23 cellular contexts compared by ENCODE assay signal in genomic region chr6:81216668-81217067, GRCh38.
A peak's percentile ranks its signal among the peaks of the same experiment; 100 is the strongest.
DNase-seq lines count a peak whose midpoint lies in the region; ATAC-seq, FAIRE-seq and TF ChIP-seq lines count a peak whose summit lies in the region.
"Had no signal": no experiment of that assay in that cellular context is flagged by ENCODE, and none has a peak within 500 bp of the region (broad histone marks: within the 10 kb centered on the region; RNA-seq: fewer than 3 reads in every experiment).

No MANE protein-coding gene starts in this region.

- 0 out of 3 replicates have a peak, but pooled peaks cover 4% of the 10 kb centered on the region for H3K36me3 Mint-ChIP-seq in GM23338 (ENCODE audit: low read depth)
- H3K36me3 Mint-ChIP-seq: CD4-positive, CD25-positive, alpha-beta regulatory T cell; CD8-positive, alpha-beta T cell had no signal

- TF ChIP-seq CTCF in AG10803 (conservative IDR thresholded peaks at IDR 0.05; ENCODE audit: low read length) (no peak), GM23338 (conservative IDR thresholded peaks at IDR 0.05; ENCODE audit: low read depth in 2 of 2) (no peak), pancreas (IDR thresholded peaks at IDR 0.05) (no peak)

- H3K9me2 ChIP-seq in GM23338 (ENCODE audit: insufficient read depth) = no peaks in the 10 kb centered on the region

- H3K4me1 Mint-ChIP-seq in GM23338 = no peaks in the 10 kb centered on the region
- H3K4me1 Mint-ChIP-seq: CD4-positive, CD25-positive, alpha-beta regulatory T cell had no signal

- H3K14ac ChIP-seq in trophoblast cell (ENCODE audit: low read length) = no peak overlapping the region

- no peak overlapping the region for H3K27ac Mint-ChIP-seq in GM23338
- H3K27ac Mint-ChIP-seq: CD4-positive, CD25-positive, alpha-beta regulatory T cell; CD8-positive, alpha-beta T cell; HFFc6 had no signal

- intact Hi-C loops in pancreas (cut with DNase I) = no loop called here

- H3K4me3 ChIP-seq in AG10803 (ENCODE audit: low read length) (no peak overlapping the region), GM23338 (no peak overlapping the region), trophoblast cell (ENCODE audit: low read depth, low read length) (no peak overlapping the region), pancreas (no peak overlapping the region)
- H3K4me3 ChIP-seq: A549, HAP-1 had no signal

- no peaks in the 10 kb centered on the region for H4K20me1 ChIP-seq in GM23338 (replicated peaks; ENCODE audit: insufficient read depth)

- H3K27ac ChIP-seq in GM23338 (ENCODE audit: low read depth) (no peak overlapping the region), trophoblast cell (ENCODE audit: low read depth, low read length) (no peak overlapping the region), pancreas (no peak overlapping the region)
- H3K27ac ChIP-seq: A549 had no signal

- H3K79me1 ChIP-seq in trophoblast cell (ENCODE audit: low read length) = no peaks in the 10 kb centered on the region

- H3F3A ChIP-seq in GM23338 (replicated peaks; ENCODE audit: low read depth) = no peaks in the 10 kb centered on the region

- H2BK12ac ChIP-seq in trophoblast cell (ENCODE audit: low read length) = no peak overlapping the region

- peaks cover 5% of the 10 kb centered on the region for H3K9me3 Mint-ChIP-seq in GM23338
- H3K9me3 Mint-ChIP-seq: HFFc6 had no signal

- H2AFZ ChIP-seq in GM23338 (peak overlapping the region; percentile 57; the same call in 1 of the 2 replicates), trophoblast cell (ENCODE audit: insufficient read depth, low read length, poor library complexity) (no peak overlapping the region)

- H3K9ac ChIP-seq in trophoblast cell (ENCODE audit: low read length) = no peak overlapping the region

- H3K18ac ChIP-seq in trophoblast cell (ENCODE audit: low read length) = no peak overlapping the region

- no peak overlapping the region for H3K4me3 Mint-ChIP-seq in GM23338
- H3K4me3 Mint-ChIP-seq: CD4-positive, CD25-positive, alpha-beta regulatory T cell; CD8-positive, alpha-beta T cell; HFFc6 had no signal

- H2AK5ac ChIP-seq in trophoblast cell (ENCODE audit: low read length) = no peak overlapping the region

- no peak overlapping the region for H3K4ac ChIP-seq in trophoblast cell (ENCODE audit: low read depth, low read length)

- no peak for FAIRE-seq in pancreas (lab: Jason Lieb, UNC)
- FAIRE-seq: A549, D721Med, GM18507, H54 had no signal

- no peak overlapping the region for H4K8ac ChIP-seq in trophoblast cell (ENCODE audit: low read depth, low read length)

- H4K91ac ChIP-seq in trophoblast cell (ENCODE audit: low read depth, low read length) = no peak overlapping the region

- no CpG with 5 or more reads among the region's 3 CpGs for WGBS in trophoblast cell (ENCODE audit: extremely low coverage, insufficient coverage, insufficient read length)
- 53 to 66% methylated on average over 3 of the region's 3 CpGs for WGBS in pancreas, 2 donors

- ATAC-seq in GM23338 = no peak
- ATAC-seq in SK-N-SH treated with all-trans-retinoic acid at 6 μM for 48 hours = no peak
- ATAC-seq in HG02884 (IDR thresholded peaks at IDR 0.05; ENCODE audit: unreplicated experiment) = no peak
- ATAC-seq in pancreas = no peak
- ATAC-seq: A549; CD8-positive, alpha-beta T cell had no signal

- no peak overlapping the region for H3K4me2 ChIP-seq in GM23338
- no peak overlapping the region for H3K4me2 ChIP-seq in trophoblast cell (ENCODE audit: low read length)
- H3K4me2 ChIP-seq: A549 had no signal

- H3K27me3 ChIP-seq in GM23338 (ENCODE audit: insufficient read depth) (no peaks in the 10 kb centered on the region), trophoblast cell (ENCODE audit: insufficient read depth, low read length) (no peaks in the 10 kb centered on the region), pancreas (peaks cover 0 to 4% (median 0%) of the 10 kb centered on the region in 4 donors)

- H2BK120ac ChIP-seq in trophoblast cell (ENCODE audit: insufficient read depth, low read length, poor library complexity) = no peak overlapping the region

- peak; percentile 47 for DNase-seq in AG10803 (ENCODE audit: low read depth)
- DNase-seq in GM23338 (ENCODE audit: low spot score) = no peak
- peak; percentile 72 to 88 for DNase-seq in trophoblast cell
- no peak for DNase-seq in hippocampal formation (lab: John Stamatoyannopoulos, UW)
- DNase-seq in pancreas = no peak
- DNase-seq: 8988T; AML-193; C1 segment of cervical spinal cord; Caco-2; CD4-positive, CD25-positive, alpha-beta regulatory T cell; CD8-positive, alpha-beta T cell; DMS 273 treated with DMSO at 0.1 percent for 48 hours; DMS79; GF-D8; GOT3; HFFc6 had no signal

- H3K27me3 Mint-ChIP-seq in GM23338 (ENCODE audit: insufficient read depth, low read depth, poor library complexity) = no peaks in the 10 kb centered on the region
- H3K27me3 Mint-ChIP-seq: CD4-positive, CD25-positive, alpha-beta regulatory T cell had no signal

- no peak overlapping the region for H3K23ac ChIP-seq in trophoblast cell (ENCODE audit: low read length)

- H3K79me2 ChIP-seq in GM23338 (replicated peaks; ENCODE audit: insufficient read depth) (no peaks in the 10 kb centered on the region), trophoblast cell (ENCODE audit: control insufficient read depth, insufficient read depth, low read length, poor library complexity) (no peaks in the 10 kb centered on the region)

- H3K36me3 ChIP-seq in GM23338 (ENCODE audit: insufficient read depth) (no peaks in the 10 kb centered on the region), trophoblast cell (ENCODE audit: control insufficient read depth in 1 of 2, insufficient read depth in 2 of 2, low read length in 2 of 2) (no peaks in the 10 kb centered on the region), pancreas (no peaks in the 10 kb centered on the region)
- H3K36me3 ChIP-seq: HAP-1 had no signal

- H3K9me3 ChIP-seq in trophoblast cell (ENCODE audit: insufficient read depth, low read depth, low read length) (peaks cover 5% of the 10 kb centered on the region), pancreas (no peaks in the 10 kb centered on the region)
- H3K9me3 ChIP-seq: A549, Caco-2, HAP-1 had no signal

- no peak overlapping the region for H4K12ac ChIP-seq in trophoblast cell (ENCODE audit: low read depth, low read length)

- H2BK5ac ChIP-seq in trophoblast cell (ENCODE audit: low read depth, low read length, poor library complexity) = no peak overlapping the region

- H3K4me1 ChIP-seq in GM23338 (ENCODE audit: insufficient read depth) = no peaks in the 10 kb centered on the region
- H3K4me1 ChIP-seq in trophoblast cell (ENCODE audit: control insufficient read depth in 1 of 2, insufficient read depth in 2 of 2, low read length in 2 of 2) = no peaks in the 10 kb centered on the region
- H3K4me1 ChIP-seq in pancreas = no peaks in the 10 kb centered on the region
- H3K4me1 ChIP-seq: A549, Caco-2, HAP-1 had no signal

TF ChIP-seq in GM23338, 12 proteins besides CTCF, POLR2A, EP300 and RAD21 (continues in another document):
- no peak for TF ChIP-seq ZNF114 (CRISPR knock-in tag; IDR thresholded peaks at IDR 0.05)
- TF ChIP-seq NANOG (IDR thresholded peaks at IDR 0.05; ENCODE audit: borderline replicate concordance) = no peak
- no peak for TF ChIP-seq ZNF331 (CRISPR knock-in tag; IDR thresholded peaks at IDR 0.05; ENCODE audit: low read depth)

TF ChIP-seq in SK-N-SH treated with all-trans-retinoic acid at 6 μM for 48 hours, 23 proteins besides CTCF, POLR2A, EP300 and RAD21:
- TF ChIP-seq TCF4 (CRISPR knock-in tag; IDR thresholded peaks at IDR 0.05; ENCODE audit: borderline replicate concordance) (peak; percentile 59; the same call in 1 of the 2 replicates), BACH2 (CRISPR knock-in tag; IDR thresholded peaks at IDR 0.05; ENCODE audit: borderline replicate concordance) (no peak), TSHZ2 (CRISPR knock-in tag; IDR thresholded peaks at IDR 0.05) (peak; percentile 49)

Comparison
In these comparisons a context has a peak if more than half of its experiments do, and no peak if none do; other contexts are left out.
1. DNase-seq: peak in AG10803 (single experiment) and trophoblast cell (2 of 2); none in GM23338 (single experiment), hippocampal formation (0 of 2) and pancreas (0 of 6).